Comparison of ENCODE assay signal across 21 cellular contexts in genomic region chr9:109238677-109239076, GRCh38.
DNase-seq lines count a peak whose midpoint lies in the region; ATAC-seq, FAIRE-seq and TF ChIP-seq lines count a peak whose summit lies in the region.
"Had no signal": no experiment of that assay in that cellular context is flagged by ENCODE, and none has a peak within 500 bp of the region (broad histone marks: within the 10 kb centered on the region; RNA-seq: fewer than 3 reads in every experiment).

No MANE protein-coding gene starts in this region.

- H3K9me3 ChIP-seq in keratinocyte (ENCODE audit: control insufficient read depth, low read depth, low read length): no peaks in the 10 kb centered on the region
- H3K9me3 ChIP-seq: uterus had no signal

- H3K4me1 ChIP-seq in keratinocyte (ENCODE audit: control insufficient read depth, extremely low read depth, insufficient read depth, low read length): peaks cover 12% of the 10 kb centered on the region
- H3K4me1 ChIP-seq: uterus had no signal

- DNase-seq in DMS 273 (lab: John Stamatoyannopoulos, UW; ENCODE audit: unreplicated experiment) (peak; percentile 58), LHCN-M2 (ENCODE audit: low read depth) (peak; percentile 49), amniotic epithelial cell (ENCODE audit: low read depth) (peak; percentile 21), keratinocyte (ENCODE audit: low read depth, low spot score) (no peak), OCI-M1 (lab: John Stamatoyannopoulos, UW) (no peak), HK-2 (ENCODE audit: unreplicated experiment) (no peak), DMS53 (lab: John Stamatoyannopoulos, UW) (no peak)
- DNase-seq: activated CD4-positive, CD25-positive, alpha-beta regulatory T cell; activated T-cell treated with anti-CD3 and anti-CD28 coated beads, Interleukin-2, amount 50 U/mL, for 72 hours; brain microvascular endothelial cell; CD4-positive, alpha-beta T cell; NCI-H1048; NCI-H2107; NCI-H526 treated with DMSO at 0.1 percent for 48 hours; nephron progenitor cell; stimulated activated CD4-positive, alpha-beta T cell treated with anti-CD3 and anti-CD28 coated beads, Interleukin-4, amount 100 ng/mL, for 24 hours; uterus had no signal

- ATAC-seq in GM18519 (IDR thresholded peaks at IDR 0.05; ENCODE audit: low FRiP score, unreplicated experiment): no peak
- ATAC-seq: K562 had no signal

- dilution Hi-C loops in keratinocyte (cut with MboI; ENCODE audit: extremely low pct_ligation_motif_present, low sequenced_read_pairs): no loop called here

- H3K36me3 ChIP-seq in keratinocyte (ENCODE audit: control insufficient read depth in 2 of 2, extremely low read depth in 1 of 2, insufficient read depth in 2 of 2, low read length in 2 of 2): peaks cover 0 to 2% of the 10 kb centered on the region in 2 experiments
- H3K36me3 ChIP-seq: brain microvascular endothelial cell, uterus had no signal

- H3K9me1 ChIP-seq in keratinocyte (ENCODE audit: control insufficient read depth, extremely low read depth, insufficient read depth, low read length): no peaks in the 10 kb centered on the region

- H3K4me2 ChIP-seq in keratinocyte (ENCODE audit: control insufficient read depth, extremely low read depth, insufficient read depth, low read depth, low read length): peak overlapping the region; percentile 25

- peak; percentile 77 for FAIRE-seq in keratinocyte (lab: Jason Lieb, UNC)
- FAIRE-seq: frontal cortex, K562 had no signal

- no peak overlapping the region for H3K4me3 ChIP-seq in keratinocyte (ENCODE audit: control insufficient read depth in 2 of 3, extremely low read depth in 1 of 3, insufficient read depth in 2 of 3, low read depth in 1 of 3, low read length in 3 of 3)
- H3K4me3 ChIP-seq: K562, skin epidermis, uterus had no signal

- H4K20me1 ChIP-seq in keratinocyte (ENCODE audit: control insufficient read depth, extremely low read depth, insufficient read depth, low read length): no peaks in the 10 kb centered on the region

- H3K27ac ChIP-seq in keratinocyte (ENCODE audit: control insufficient read depth, insufficient read depth, low read length): no peak overlapping the region
- H3K27ac ChIP-seq: brain microvascular endothelial cell, skin epidermis, uterus had no signal

- no peak overlapping the region for H3K9ac ChIP-seq in keratinocyte (ENCODE audit: control insufficient read depth, extremely low read depth, insufficient read depth, low read length)

- H3K79me2 ChIP-seq in keratinocyte (ENCODE audit: control insufficient read depth, insufficient read depth, low read length): no peaks in the 10 kb centered on the region

- no peak for TF ChIP-seq CTCF in keratinocyte (optimal IDR thresholded peaks at IDR 0.05 in 1 of 3, IDR thresholded peaks at IDR 0.05 in 1 of 3, conservative IDR thresholded peaks at IDR 0.05 in 1 of 3; ENCODE audit: extremely low read depth in 1 of 3, insufficient read depth in 2 of 3, low read length in 3 of 3)

- no peaks in the 10 kb centered on the region for H3K27me3 ChIP-seq in keratinocyte (ENCODE audit: control insufficient read depth, extremely low read depth, insufficient read depth, low read length)
- H3K27me3 ChIP-seq: brain microvascular endothelial cell, uterus had no signal

- H2AFZ ChIP-seq in keratinocyte (ENCODE audit: control insufficient read depth, low read length): no peak overlapping the region

Comparison
In these comparisons a context has a peak if more than half of its experiments do, and no peak if none do; other contexts are left out.
1. DNase-seq: peak in DMS 273 (single experiment), LHCN-M2 (single experiment) and amniotic epithelial cell (single experiment); none in keratinocyte (single experiment), OCI-M1 (single experiment), HK-2 (single experiment) and DMS53 (single experiment).